In genomic region chr5:139664273-139664693, GRCh38 we compare ENCODE assay signal across 8 cellular contexts. TPM values are rescaled to one million over a fixed set of nuclear protein-coding genes. Genes with fewer than 3 reads are reported as not detected.
DNase-seq lines count a peak whose midpoint lies in the region; ATAC-seq and TF ChIP-seq lines count a peak whose summit lies in the region.

No MANE protein-coding gene starts in this region.

- TF ChIP-seq CTCF in Panc1 (IDR thresholded peaks at IDR 0.05) = no peak

- H2BK12ac ChIP-seq in neuronal stem cell (ENCODE audit: low read length) = no peak overlapping the region

- H2AFZ ChIP-seq in neuronal stem cell (ENCODE audit: low read length) = no peak overlapping the region

- H4K91ac ChIP-seq in neuronal stem cell (ENCODE audit: low read depth, low read length, poor library complexity) = no peak overlapping the region

- H3K27ac ChIP-seq in Panc1 (ENCODE audit: low read length) = peak overlapping the region; percentile 99
- H3K27ac ChIP-seq in neuronal stem cell (replicated peaks; ENCODE audit: low read length) = no peak overlapping the region

- intact Hi-C loops in Panc1 (cut with micrococcal nuclease; ENCODE audit: unreplicated experiment) = no loop called here

- peak; percentile 34 for ATAC-seq in GM18508 (IDR thresholded peaks at IDR 0.05; ENCODE audit: insufficient read depth, unreplicated experiment)
- ATAC-seq in HG02678 (IDR thresholded peaks at IDR 0.05; ENCODE audit: unreplicated experiment) = peak; percentile 32
- no peak for ATAC-seq in Panc1

- H3K18ac ChIP-seq in neuronal stem cell (ENCODE audit: low read length) = no peak overlapping the region

- H3K14ac ChIP-seq in neuronal stem cell (ENCODE audit: low read length) = no peak overlapping the region

- no peak overlapping the region for H3K4ac ChIP-seq in neuronal stem cell (ENCODE audit: low read length)

- DNase-seq in Panc1 (ENCODE audit: low read depth, low spot score) = no peak
- DNase-seq in neuronal stem cell (ENCODE audit: low spot score) = no peak
- DNase-seq in activated effector memory CD4-positive, alpha-beta T cell treated with anti-CD3 and anti-CD28 coated beads, Interleukin-2, amount 50 U/mL, for 16 hours = no peak
- DNase-seq in NCI-H2196 (lab: John Stamatoyannopoulos, UW; ENCODE audit: unreplicated experiment) = no peak
- no peak for DNase-seq in NCI-H2107 treated with DMSO at 0.1 percent for 48 hours (lab: John Stamatoyannopoulos, UW; ENCODE audit: unreplicated experiment)
- no peak for DNase-seq in hippocampal formation (lab: John Stamatoyannopoulos, UW)

- H4K8ac ChIP-seq in neuronal stem cell (ENCODE audit: low read depth, low read length) = no peak overlapping the region

- no peaks in the 10 kb centered on the region for H3K9me3 ChIP-seq in Panc1 (ENCODE audit: control insufficient read depth, insufficient read depth, low read depth, low read length)
- no peaks in the 10 kb centered on the region for H3K9me3 ChIP-seq in neuronal stem cell (replicated peaks in 1 of 2; ENCODE audit: control insufficient read depth in 2 of 2, insufficient read depth in 1 of 2, low read depth in 1 of 2, low read length in 2 of 2)

- H2AK5ac ChIP-seq in neuronal stem cell (ENCODE audit: low read depth, low read length) = no peak overlapping the region

- no TSS peak for BruUV-seq in Panc1 (replicated peaks; lab: Mats Ljungman, UMichigan)

- no peak overlapping the region for H3K4me2 ChIP-seq in neuronal stem cell (ENCODE audit: insufficient read depth, low read length, poor library complexity, severe bottlenecking)

- H3K27me3 ChIP-seq in Panc1 (ENCODE audit: control insufficient read depth, insufficient read depth, low read length) (no peaks in the 10 kb centered on the region), neuronal stem cell (ENCODE audit: control insufficient read depth in 3 of 3, insufficient read depth in 3 of 3, low read depth in 1 of 3, low read length in 3 of 3) (no peaks in the 10 kb centered on the region)

- no peak overlapping the region for H3K23ac ChIP-seq in neuronal stem cell (ENCODE audit: low read depth, low read length, poor library complexity)

- H2BK120ac ChIP-seq in neuronal stem cell (ENCODE audit: low read depth, low read length) = no peak overlapping the region

- no peaks in the 10 kb centered on the region for H3K36me3 ChIP-seq in Panc1 (ENCODE audit: control insufficient read depth, insufficient read depth, low read length)
- peaks cover 4 to 32% of the 10 kb centered on the region in 2 donors for H3K36me3 ChIP-seq in neuronal stem cell (replicated peaks in 1 of 2; ENCODE audit: control insufficient read depth in 2 of 2, insufficient read depth in 2 of 2, low read length in 2 of 2)

- CTCF ChIA-PET in Panc1 (lab: Charles Lee) = interaction anchor here (0.8 kb wide), 1 partner anchor 16 kb away, joined by 7 read pairs; the partner anchor contains the start of gene CXXC5

- peaks cover 20% of the 10 kb centered on the region for H3K79me1 ChIP-seq in neuronal stem cell (ENCODE audit: low read depth, low read length)

- WGBS in neuronal stem cell (ENCODE audit: extremely low coverage in 2 of 2, insufficient read length in 2 of 2, insufficient replicate concordance in 1 of 2), 2 donors = no CpG with 5 or more reads among the region's 9 CpGs

- in situ Hi-C loops in Panc1 (cut with HindIII; ENCODE audit: low pct_unique_long_range_greater_than_20kb, low sequenced_read_pairs) = no loop called here

- H2BK5ac ChIP-seq in neuronal stem cell (ENCODE audit: low read length) = peak overlapping the region; percentile 21

- H3K4me1 ChIP-seq in Panc1 (ENCODE audit: control insufficient read depth, insufficient read depth, low read length) (peaks cover 91% of the 10 kb centered on the region), neuronal stem cell (ENCODE audit: control insufficient read depth in 2 of 2, insufficient read depth in 1 of 2, low read depth in 1 of 2, low read length in 2 of 2) (peaks cover 35 to 39% of the 10 kb centered on the region in 2 donors)

- H2BK15ac ChIP-seq in neuronal stem cell (ENCODE audit: low read length) = no peak overlapping the region

- no peak overlapping the region for H3K9ac ChIP-seq in neuronal stem cell (ENCODE audit: low read depth, low read length, poor library complexity)

- POLR2A ChIA-PET in Panc1 (lab: Charles Lee) = no interaction called here

- H3K4me3 ChIP-seq in Panc1 (ENCODE audit: low read depth in 2 of 2, low read length in 2 of 2) (no peak overlapping the region), neuronal stem cell (ENCODE audit: low read length in 2 of 2) (no peak overlapping the region)

RNA-seq across cellular contexts. Expression of gene CXXC5, which starts 16.1 kb away (rescaled TPM):
- total RNA-seq in Panc1 (2021; ENCODE audit: unreplicated experiment) = 85.0 TPM
- polyA plus RNA-seq in Panc1 (2012; ENCODE audit: insufficient read length) = 151 TPM
- polyA plus RNA-seq in neuronal stem cell (2013, experiment 1 of 2) = 30.9 TPM
- polyA plus RNA-seq in neuronal stem cell (2013, experiment 2 of 2) = 32.1 TPM
